In the genomic region with DNA sequence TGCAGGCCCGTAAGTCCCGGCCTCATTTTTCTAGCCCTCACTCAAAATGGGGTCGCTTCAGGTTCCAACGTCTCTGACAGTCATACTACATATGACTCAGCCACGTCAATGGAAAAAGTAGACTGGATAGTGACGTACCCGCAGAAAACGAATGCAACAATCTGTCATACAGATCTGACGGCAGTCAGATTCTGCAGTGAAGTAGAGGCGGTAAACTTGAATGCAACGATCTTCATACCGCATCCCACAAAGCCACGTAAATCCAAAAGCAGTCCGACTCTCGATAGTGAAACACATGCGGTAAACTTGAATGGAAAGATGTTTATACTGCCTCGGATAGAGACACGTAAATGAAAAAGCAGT, we compare ENCODE assay signal across 1 cellular context.
TF ChIP-seq lines count a peak whose summit lies in the region.

No MANE protein-coding gene starts in this region.

TF ChIP-seq in H1, 55 proteins besides CTCF, POLR2A, EP300 and RAD21:
- TF ChIP-seq GTF2F1 (IDR thresholded peaks at IDR 0.05; ENCODE audit: borderline replicate concordance, low read depth, low read length): no peak
- TF ChIP-seq CHD7 (IDR thresholded peaks at IDR 0.05; ENCODE audit: insufficient replicate concordance, low read length): no peak
- TF ChIP-seq MAFK (IDR thresholded peaks at IDR 0.05; ENCODE audit: low read depth, low read length): no peak
- peak; percentile 22 to 51; a peak in 1 of 4 replicates for TF ChIP-seq SIN3A (conservative IDR thresholded peaks at IDR 0.05 in 1 of 2, IDR thresholded peaks at IDR 0.05 in 1 of 2; ENCODE audit: low read depth in 1 of 2, low read length in 2 of 2)
- no peak for TF ChIP-seq BCL11A (IDR thresholded peaks at IDR 0.05; ENCODE audit: low read depth in 2 of 2, low read length in 2 of 2)
- TF ChIP-seq SIRT6 (IDR thresholded peaks at IDR 0.05; ENCODE audit: low read length): no peak
- TF ChIP-seq YY1 (IDR thresholded peaks at IDR 0.05; ENCODE audit: low read depth, low read length): 0 out of 2 replicates have a peak, but pooled peaks have one; percentile 32
- TF ChIP-seq KDM1A (IDR thresholded peaks at IDR 0.05; ENCODE audit: borderline replicate concordance, low read length): no peak
- no peak for TF ChIP-seq SP1 (IDR thresholded peaks at IDR 0.05; ENCODE audit: low read depth, low read length)
- no peak for TF ChIP-seq CEBPB (IDR thresholded peaks at IDR 0.05; ENCODE audit: low read depth, low read length)
- TF ChIP-seq CBX5 (IDR thresholded peaks at IDR 0.05; ENCODE audit: low read depth, low read length): no peak
- no peak for TF ChIP-seq FOSL1 (IDR thresholded peaks at IDR 0.05; ENCODE audit: insufficient read depth, low read depth, low read length)
- TF ChIP-seq SRF (IDR thresholded peaks at IDR 0.05; ENCODE audit: low read depth, low read length): no peak
- no peak for TF ChIP-seq RFX5 (IDR thresholded peaks at IDR 0.05; ENCODE audit: borderline replicate concordance, low read depth, low read length)
- TF ChIP-seq ATF2 (IDR thresholded peaks at IDR 0.05; ENCODE audit: low read length): no peak
